1 cellular context compared by ENCODE assay signal in genomic region chr16:29028457-29029167, GRCh38.
TF ChIP-seq lines count a peak whose summit lies in the region.

No MANE protein-coding gene starts in this region.

TF ChIP-seq in H1, 55 proteins besides CTCF, POLR2A, EP300 and RAD21:
- TF ChIP-seq JUND (IDR thresholded peaks at IDR 0.05; ENCODE audit: low read length), result no peak
- no peak for TF ChIP-seq SIN3A (conservative IDR thresholded peaks at IDR 0.05 in 1 of 2, IDR thresholded peaks at IDR 0.05 in 1 of 2; ENCODE audit: low read depth in 1 of 2, low read length in 2 of 2)
- TF ChIP-seq SP2 (IDR thresholded peaks at IDR 0.05; ENCODE audit: low read length), result no peak
- TF ChIP-seq GTF2F1 (IDR thresholded peaks at IDR 0.05; ENCODE audit: borderline replicate concordance, low read depth, low read length), result no peak
- TF ChIP-seq CBX8 (IDR thresholded peaks at IDR 0.05; ENCODE audit: borderline replicate concordance, low read depth, low read length), result no peak
- TF ChIP-seq TCF12 (IDR thresholded peaks at IDR 0.05; ENCODE audit: low read depth, low read length), result no peak
- TF ChIP-seq SAP30 (IDR thresholded peaks at IDR 0.05; ENCODE audit: insufficient read depth, insufficient replicate concordance, low read length), result no peak
- no peak for TF ChIP-seq NRF1 (IDR thresholded peaks at IDR 0.05; ENCODE audit: low read depth, low read length)
- TF ChIP-seq BACH1 (IDR thresholded peaks at IDR 0.05; ENCODE audit: low read length), result no peak
